ENCODE assay signal across 23 cellular contexts in the genomic region with DNA sequence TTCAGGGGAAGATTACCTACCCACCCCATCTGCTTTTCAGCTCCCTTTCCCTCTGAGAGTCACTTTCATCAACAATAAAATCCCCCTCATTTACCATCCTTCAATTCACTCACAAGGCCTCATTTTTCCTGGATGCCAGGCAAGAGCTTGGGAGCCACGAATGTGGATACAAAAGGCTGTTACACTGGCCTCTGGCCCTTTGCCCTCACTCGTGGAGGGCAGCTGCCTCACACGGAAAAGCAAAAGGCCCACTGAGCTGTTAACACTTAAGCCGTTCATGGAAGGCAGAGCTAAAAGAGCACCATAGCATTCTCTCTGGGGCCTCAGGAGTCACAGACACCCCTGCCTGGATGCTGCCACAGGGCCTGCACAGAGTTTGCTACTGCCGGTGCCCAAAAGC.
"Had no signal": no experiment of that assay in that cellular context is flagged by ENCODE, and none has a peak within 500 bp of the region (broad histone marks: within the 10 kb centered on the region; RNA-seq: fewer than 3 reads in every experiment).

No MANE protein-coding gene starts in this region.

- H3K4me3 ChIP-seq: esophagus squamous epithelium, gastroesophageal sphincter, left ventricle myocardium inferior, right lobe of liver, SJCRH30, skin epidermis, stomach, thoracic aorta had no signal

- H3K9me3 ChIP-seq: esophagus squamous epithelium, left ventricle myocardium inferior, SJCRH30, thoracic aorta had no signal

- DNase-seq: activated CD4-positive, alpha-beta T cell treated with anti-CD3 and anti-CD28 coated beads, Interleukin-2, amount 10 ng/mL, durations not matched to agents 7 days and 5 days; activated CD4-positive, CD25-positive, alpha-beta regulatory T cell treated with anti-CD3 and anti-CD28 coated beads, Interleukin-2, amount 50 U/mL, for 72 hours; activated CD8-positive, alpha-beta memory T cell treated with anti-CD3 and anti-CD28 coated beads, Interleukin-2, amount 10 ng/mL, durations not matched to agents 7 days and 5 days; activated CD8-positive, alpha-beta T cell treated with anti-CD3 and anti-CD28 coated beads for 36 hours; aorta; central memory CD4-positive, alpha-beta T cell; endodermal cell; esophagus squamous epithelium; immature natural killer cell; left ventricle myocardium inferior; mammary epithelial cell; right lobe of liver; SJCRH30; stimulated activated CD4-positive, alpha-beta T cell treated with anti-CD3 and anti-CD28 coated beads, Interleukin-2, amount 100 ng/mL, for 24 hours; stomach; T-cell had no signal

- H3K27me3 ChIP-seq: esophagus squamous epithelium, gastroesophageal sphincter, right lobe of liver, SJCRH30, stomach had no signal

- H3K27ac ChIP-seq: esophagus squamous epithelium, gastroesophageal sphincter, left ventricle myocardium inferior, right lobe of liver, SJCRH30, skin epidermis, stomach, thoracic aorta, WERI-Rb-1 had no signal

- FAIRE-seq: colon had no signal

- H3K36me3 ChIP-seq: esophagus squamous epithelium, gastroesophageal sphincter, left ventricle myocardium inferior, right lobe of liver, SJCRH30, stomach, thoracic aorta, WERI-Rb-1 had no signal

- ATAC-seq: activated CD8-positive, alpha-beta memory T cell treated with anti-CD3 and anti-CD28 coated beads, Interleukin-2, amount 10 ng/mL, durations not matched to agents 7 days and 5 days; activated CD8-positive, alpha-beta T cell treated with anti-CD3 and anti-CD28 coated beads for 36 hours; activated naive CD4-positive, alpha-beta T cell treated with anti-CD3 and anti-CD28 coated beads, Interleukin-2, amount 50 U/mL, for 72 hours; gastroesophageal sphincter; right lobe of liver; stimulated activated effector memory CD8-positive, alpha-beta T cell treated with anti-CD3 and anti-CD28 coated beads, Interleukin-12 subunit alpha, Interleukin-12 subunit beta, amount 100 ng/mL, for 72 hours; T-cell had no signal

- H3K4me1 ChIP-seq: esophagus squamous epithelium, gastroesophageal sphincter, left ventricle myocardium inferior, right lobe of liver, SJCRH30, stomach had no signal
